ENCODE assay signal across 1 cellular context in genomic region chr1:162151900-162152829, GRCh38.
TF ChIP-seq lines count a peak whose summit lies in the region.

No MANE protein-coding gene starts in this region.

TF ChIP-seq in HepG2, 621 proteins besides CTCF, POLR2A, EP300 and RAD21 (continued from another document):
- TF ChIP-seq ZNF646 (CRISPR knock-in tag; IDR thresholded peaks at IDR 0.05), result no peak
- TF ChIP-seq, protein P1, sequence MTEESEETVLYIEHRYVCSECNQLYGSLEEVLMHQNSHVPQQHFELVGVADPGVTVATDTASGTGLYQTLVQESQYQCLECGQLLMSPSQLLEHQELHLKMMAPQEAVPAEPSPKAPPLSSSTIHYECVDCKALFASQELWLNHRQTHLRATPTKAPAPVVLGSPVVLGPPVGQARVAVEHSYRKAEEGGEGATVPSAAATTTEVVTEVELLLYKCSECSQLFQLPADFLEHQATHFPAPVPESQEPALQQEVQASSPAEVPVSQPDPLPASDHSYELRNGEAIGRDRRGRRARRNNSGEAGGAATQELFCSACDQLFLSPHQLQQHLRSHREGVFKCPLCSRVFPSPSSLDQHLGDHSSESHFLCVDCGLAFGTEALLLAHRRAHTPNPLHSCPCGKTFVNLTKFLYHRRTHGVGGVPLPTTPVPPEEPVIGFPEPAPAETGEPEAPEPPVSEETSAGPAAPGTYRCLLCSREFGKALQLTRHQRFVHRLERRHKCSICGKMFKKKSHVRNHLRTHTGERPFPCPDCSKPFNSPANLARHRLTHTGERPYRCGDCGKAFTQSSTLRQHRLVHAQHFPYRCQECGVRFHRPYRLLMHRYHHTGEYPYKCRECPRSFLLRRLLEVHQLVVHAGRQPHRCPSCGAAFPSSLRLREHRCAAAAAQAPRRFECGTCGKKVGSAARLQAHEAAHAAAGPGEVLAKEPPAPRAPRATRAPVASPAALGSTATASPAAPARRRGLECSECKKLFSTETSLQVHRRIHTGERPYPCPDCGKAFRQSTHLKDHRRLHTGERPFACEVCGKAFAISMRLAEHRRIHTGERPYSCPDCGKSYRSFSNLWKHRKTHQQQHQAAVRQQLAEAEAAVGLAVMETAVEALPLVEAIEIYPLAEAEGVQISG (CRISPR knock-in tag; IDR thresholded peaks at IDR 0.05), result peak; percentile 73
- TF ChIP-seq HNF1B (CRISPR knock-in tag; IDR thresholded peaks at IDR 0.05), result peak; percentile 75; the same call in 1 of the 2 replicates
- TF ChIP-seq, protein P2, sequence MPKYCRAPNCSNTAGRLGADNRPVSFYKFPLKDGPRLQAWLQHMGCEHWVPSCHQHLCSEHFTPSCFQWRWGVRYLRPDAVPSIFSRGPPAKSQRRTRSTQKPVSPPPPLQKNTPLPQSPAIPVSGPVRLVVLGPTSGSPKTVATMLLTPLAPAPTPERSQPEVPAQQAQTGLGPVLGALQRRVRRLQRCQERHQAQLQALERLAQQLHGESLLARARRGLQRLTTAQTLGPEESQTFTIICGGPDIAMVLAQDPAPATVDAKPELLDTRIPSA (CRISPR knock-in tag; IDR thresholded peaks at IDR 0.05; ENCODE audit: borderline replicate concordance), result no peak
- no peak for TF ChIP-seq NCOA5 (CRISPR knock-in tag; IDR thresholded peaks at IDR 0.05)
- TF ChIP-seq TOPORS (CRISPR knock-in tag; IDR thresholded peaks at IDR 0.05), result no peak
- peak; percentile 68; the same call in 1 of the 2 replicates for TF ChIP-seq SPEN (CRISPR knock-in tag; IDR thresholded peaks at IDR 0.05; ENCODE audit: low read depth)
- TF ChIP-seq PHF5A (CRISPR knock-in tag; IDR thresholded peaks at IDR 0.05; ENCODE audit: low read depth, unreplicated experiment), result no peak
- no peak for TF ChIP-seq ZNF558 (CRISPR knock-in tag; IDR thresholded peaks at IDR 0.05; ENCODE audit: borderline replicate concordance)
- TF ChIP-seq MYC (CRISPR knock-in tag; IDR thresholded peaks at IDR 0.05; ENCODE audit: borderline replicate concordance), result peak; percentile 46; the same call in 1 of the 2 replicates
- TF ChIP-seq ZBTB7B (CRISPR knock-in tag; IDR thresholded peaks at IDR 0.05), result peak; percentile 79
- peak; percentile 80; the same call in 1 of the 2 replicates for TF ChIP-seq ZNF350 (CRISPR knock-in tag; IDR thresholded peaks at IDR 0.05; ENCODE audit: borderline replicate concordance, low read depth)
- TF ChIP-seq ZNF230 (CRISPR knock-in tag; IDR thresholded peaks at IDR 0.05), result no peak
- no peak for TF ChIP-seq PAF1 (CRISPR knock-in tag; IDR thresholded peaks at IDR 0.05)
- 0 out of 2 replicates have a peak, but pooled peaks have one; percentile 33 for TF ChIP-seq ZNF749 (CRISPR knock-in tag; IDR thresholded peaks at IDR 0.05; ENCODE audit: borderline replicate concordance)
- TF ChIP-seq KLF13 (CRISPR knock-in tag; IDR thresholded peaks at IDR 0.05), result no peak
- peak; percentile 23 to 48; a peak in 2 of 4 replicates for TF ChIP-seq NR2F1 (CRISPR knock-in tag; IDR thresholded peaks at IDR 0.05)
- no peak for TF ChIP-seq NR3C1 (CRISPR knock-in tag; IDR thresholded peaks at IDR 0.05)
- peak; percentile 18; the same call in 1 of the 2 replicates for TF ChIP-seq ZNF556 (CRISPR knock-in tag; IDR thresholded peaks at IDR 0.05; ENCODE audit: borderline replicate concordance)
- TF ChIP-seq ZNF746 (CRISPR knock-in tag; IDR thresholded peaks at IDR 0.05), result 0 out of 2 replicates have a peak, but pooled peaks have one; percentile 54
- TF ChIP-seq ZNF501 (CRISPR knock-in tag; IDR thresholded peaks at IDR 0.05), result peak; percentile 67; the same call in 1 of the 2 replicates
- 0 out of 2 replicates have a peak, but pooled peaks have one; percentile 47 for TF ChIP-seq ZNF550 (CRISPR knock-in tag; IDR thresholded peaks at IDR 0.05; ENCODE audit: borderline replicate concordance)
- TF ChIP-seq RFXAP (CRISPR knock-in tag; IDR thresholded peaks at IDR 0.05; ENCODE audit: borderline replicate concordance), result no peak; the same call in 1 of the 2 replicates
- TF ChIP-seq PHF20 (CRISPR knock-in tag; IDR thresholded peaks at IDR 0.05), result 0 out of 2 replicates have a peak, but pooled peaks have one; percentile 22
- peak; percentile 91 for TF ChIP-seq GFI1 (CRISPR knock-in tag; IDR thresholded peaks at IDR 0.05; ENCODE audit: borderline replicate concordance)
- TF ChIP-seq GABPB1 (CRISPR knock-in tag; IDR thresholded peaks at IDR 0.05), result peak; percentile 46
- TF ChIP-seq HNRNPH1 (optimal IDR thresholded peaks at IDR 0.05; ENCODE audit: low read depth, low read length), result no peak
- peak; percentile 94; the same call in 1 of the 2 replicates for TF ChIP-seq HIVEP1 (CRISPR knock-in tag; IDR thresholded peaks at IDR 0.05)
- TF ChIP-seq HNRNPUL1 (IDR thresholded peaks at IDR 0.05; ENCODE audit: low read depth, low read length), result no peak
- TF ChIP-seq ELF1 (CRISPR knock-in tag; IDR thresholded peaks at IDR 0.05), result no peak
